11 cellular contexts compared by ENCODE assay signal in the genomic region with DNA sequence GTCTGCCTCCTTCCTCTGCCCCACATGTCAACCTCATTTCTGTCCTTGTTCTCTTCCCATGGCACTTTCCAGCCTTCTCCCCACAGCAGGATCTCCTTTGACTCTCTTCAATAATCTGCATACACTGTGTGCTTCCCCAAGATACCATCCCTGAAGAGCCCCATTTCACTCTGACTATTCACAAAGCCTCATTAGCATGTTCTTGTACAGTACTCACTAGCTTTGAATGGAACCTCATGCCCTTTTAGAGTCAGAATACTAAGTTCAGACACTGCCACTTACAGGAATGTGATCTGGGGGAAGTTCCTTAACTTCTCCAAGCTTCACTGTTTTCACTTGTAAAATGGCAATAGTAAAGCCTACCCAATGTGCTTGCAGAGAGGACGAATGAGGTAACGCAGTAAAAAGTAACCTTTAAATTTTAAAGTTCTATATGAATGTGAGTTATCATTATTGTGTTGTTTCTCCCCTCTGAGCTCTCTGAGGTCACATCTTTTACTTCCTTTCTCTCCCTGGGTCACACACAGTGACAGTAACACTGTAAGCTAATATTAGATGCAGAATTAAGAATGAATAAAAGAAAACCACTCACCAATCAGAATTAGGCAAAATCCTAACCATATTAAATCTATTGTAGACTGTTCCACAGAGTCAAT.
DNase-seq lines count a peak whose midpoint lies in the region; ATAC-seq and TF ChIP-seq lines count a peak whose summit lies in the region.
"Had no signal": no experiment of that assay in that cellular context is flagged by ENCODE, and none has a peak within 500 bp of the region (broad histone marks: within the 10 kb centered on the region; RNA-seq: fewer than 3 reads in every experiment).

No MANE protein-coding gene starts in this region.

- CTCF ChIA-PET in AG04450 (lab: Charles Lee) (no interaction called here), HEK293T (lab: Yijun Ruan, JAX) (no interaction called here)

- no peak for DNase-seq in AG04450 (ENCODE audit: low read depth, low spot score)
- no peak for DNase-seq in brain microvascular endothelial cell
- DNase-seq in HEK293T (ENCODE audit: extremely low spot score) = no peak
- DNase-seq in stimulated activated CD4-positive, alpha-beta T cell treated with anti-CD3 and anti-CD28 coated beads, Interleukin-4, amount 100 ng/mL, for 1 hour = no peak
- DNase-seq in DMS79 (lab: John Stamatoyannopoulos, UW) = no peak
- DNase-seq: MM.1S; right lobe of liver; stimulated activated CD8-positive, alpha-beta memory T cell treated with anti-CD3 and anti-CD28 coated beads, Interleukin-4, amount 100 ng/mL, for 48 hours had no signal

- POLR2A ChIA-PET in AG04450 (lab: Yijun Ruan, JAX) (interaction anchor here (0.6 kb wide), 2 partner anchors 64 to 195 kb away, joined by 4 to 6 read pairs; a partner anchor contains a TSS), HEK293T (lab: Yijun Ruan, JAX) (no interaction called here)

- H3K27ac ChIP-seq in AG04450 (ENCODE audit: low read depth, low read length) = peak overlapping the region; percentile 22
- peak overlapping the region; percentile 96 for H3K27ac ChIP-seq in brain microvascular endothelial cell
- H3K27ac ChIP-seq: right lobe of liver had no signal

- in situ Hi-C loops in brain microvascular endothelial cell (cut with HindIII; ENCODE audit: low pct_ligation_motif_present, low sequenced_read_pairs) = no loop called here

- TF ChIP-seq CTCF in AG04450 (IDR thresholded peaks at IDR 0.05; ENCODE audit: low read depth, low read length) = no peak
- no peak for TF ChIP-seq CTCF in brain microvascular endothelial cell (IDR thresholded peaks at IDR 0.05; ENCODE audit: low read depth, low read length, missing control alignments)

- no peak overlapping the region for H3K4me3 ChIP-seq in AG04450 (ENCODE audit: low read depth, low read length)
- no peak overlapping the region for H3K4me3 ChIP-seq in brain microvascular endothelial cell (ENCODE audit: low read depth, low read length)
- H3K4me3 ChIP-seq: right lobe of liver had no signal

- H3K9me3 ChIP-seq in AG04450 (ENCODE audit: control insufficient read depth, insufficient read depth, low read length) = peaks cover 9% of the 10 kb centered on the region; the same call in 1 of the 2 replicates
- H3K9me3 ChIP-seq: right lobe of liver had no signal

- no peaks in the 10 kb centered on the region for H3K36me3 ChIP-seq in brain microvascular endothelial cell (replicated peaks)
- H3K36me3 ChIP-seq: right lobe of liver had no signal

- no peaks in the 10 kb centered on the region for H3K27me3 ChIP-seq in AG04450 (ENCODE audit: control insufficient read depth, insufficient read depth, low read length)
- H3K27me3 ChIP-seq in brain microvascular endothelial cell (replicated peaks) = no peaks in the 10 kb centered on the region
- H3K27me3 ChIP-seq: right lobe of liver had no signal

- ATAC-seq in GM18873 (IDR thresholded peaks at IDR 0.05; ENCODE audit: low FRiP score, unreplicated experiment) = peak; percentile 52
- peak; percentile 53 for ATAC-seq in HG03354 (IDR thresholded peaks at IDR 0.05; ENCODE audit: poor library complexity, severe bottlenecking, unreplicated experiment)
- ATAC-seq in HG03521 (IDR thresholded peaks at IDR 0.05; ENCODE audit: unreplicated experiment) = no peak

TF ChIP-seq in HEK293T, 16 proteins besides CTCF, POLR2A, EP300 and RAD21:
- TF ChIP-seq NFRKB (IDR thresholded peaks at IDR 0.05) = no peak
- no peak for TF ChIP-seq ELF4 (IDR thresholded peaks at IDR 0.05)
- TF ChIP-seq FOXA1 (IDR thresholded peaks at IDR 0.05) = no peak
- TF ChIP-seq ZNF384 (IDR thresholded peaks at IDR 0.05) = no peak
- TF ChIP-seq L3MBTL2 (conservative IDR thresholded peaks at IDR 0.05) = no peak
- TF ChIP-seq, protein P1, sequence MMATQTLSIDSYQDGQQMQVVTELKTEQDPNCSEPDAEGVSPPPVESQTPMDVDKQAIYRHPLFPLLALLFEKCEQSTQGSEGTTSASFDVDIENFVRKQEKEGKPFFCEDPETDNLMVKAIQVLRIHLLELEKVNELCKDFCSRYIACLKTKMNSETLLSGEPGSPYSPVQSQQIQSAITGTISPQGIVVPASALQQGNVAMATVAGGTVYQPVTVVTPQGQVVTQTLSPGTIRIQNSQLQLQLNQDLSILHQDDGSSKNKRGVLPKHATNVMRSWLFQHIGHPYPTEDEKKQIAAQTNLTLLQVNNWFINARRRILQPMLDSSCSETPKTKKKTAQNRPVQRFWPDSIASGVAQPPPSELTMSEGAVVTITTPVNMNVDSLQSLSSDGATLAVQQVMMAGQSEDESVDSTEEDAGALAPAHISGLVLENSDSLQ (IDR thresholded peaks at IDR 0.05) = no peak
- TF ChIP-seq FOXM1 (IDR thresholded peaks at IDR 0.05; ENCODE audit: borderline replicate concordance) = no peak
- TF ChIP-seq BHLHE40 (IDR thresholded peaks at IDR 0.05; ENCODE audit: borderline replicate concordance) = no peak
- TF ChIP-seq ARNT (IDR thresholded peaks at IDR 0.05) = no peak
- no peak for TF ChIP-seq SP1 (IDR thresholded peaks at IDR 0.05)
- no peak for TF ChIP-seq SUZ12 (IDR thresholded peaks at IDR 0.05)
- no peak for TF ChIP-seq HDGF (IDR thresholded peaks at IDR 0.05; ENCODE audit: borderline replicate concordance)
- TF ChIP-seq FOXK2 (IDR thresholded peaks at IDR 0.05) = no peak
- TF ChIP-seq TARDBP (IDR thresholded peaks at IDR 0.05) = no peak
- no peak for TF ChIP-seq CTBP1 (IDR thresholded peaks at IDR 0.05; ENCODE audit: borderline replicate concordance)
- no peak for TF ChIP-seq LEF1 (IDR thresholded peaks at IDR 0.05; ENCODE audit: borderline replicate concordance)
